ENCODE assay signal across 8 cellular contexts in genomic region chr11:66267039-66267378, GRCh38. TPM values are rescaled to one million over a fixed set of nuclear protein-coding genes. Genes with fewer than 3 reads are reported as not detected.
A peak's percentile ranks its signal among the peaks of the same experiment; 100 is the strongest.
DNase-seq lines count a peak whose midpoint lies in the region; ATAC-seq and TF ChIP-seq lines count a peak whose summit lies in the region.

No MANE protein-coding gene starts in this region.

- H3K4me3 Mint-ChIP-seq in T-helper 1 cell treated with Interleukin-12 subunit alpha and Interleukin-12 subunit beta and Interleukin-4 antibody, amounts not matched to agents 30 μg/mL and 1 μg/mL, for 36 hours: peak overlapping the region; percentile 56

- no peak for TF ChIP-seq POLR2A in body of pancreas (IDR thresholded peaks at IDR 0.05)
- no peak for TF ChIP-seq POLR2A in testis (IDR thresholded peaks at IDR 0.05)

- H3K27ac Mint-ChIP-seq in T-helper 1 cell treated with Interleukin-12 subunit alpha and Interleukin-12 subunit beta and Interleukin-4 antibody, amounts not matched to agents 30 μg/mL and 1 μg/mL, for 36 hours: peak overlapping the region; percentile 71

- H3K27me3 ChIP-seq in body of pancreas (no peaks in the 10 kb centered on the region), left lung (no peaks in the 10 kb centered on the region), testis (no peaks in the 10 kb centered on the region)

- 33 to 34% methylated on average over 12 to 13 of the region's 13 CpGs for WGBS in body of pancreas, 2 donors
- WGBS in testis, 2 donors: 9 to 11% methylated on average over 13 of the region's 13 CpGs

- H3K9me3 ChIP-seq in body of pancreas (no peaks in the 10 kb centered on the region), left lung (no peaks in the 10 kb centered on the region), testis (no peaks in the 10 kb centered on the region)

- no peak for DNase-seq in T-helper 1 cell
- DNase-seq in body of pancreas: no peak
- no peak for DNase-seq in left lung
- no peak for DNase-seq in testis
- no peak for DNase-seq in globus pallidus (ENCODE audit: low spot score)
- no peak for DNase-seq in middle frontal gyrus (ENCODE audit: extremely low spot score, low spot score)

- peaks cover 25% of the 10 kb centered on the region for H3K4me1 Mint-ChIP-seq in T-helper 1 cell treated with Interleukin-12 subunit alpha and Interleukin-12 subunit beta and Interleukin-4 antibody, amounts not matched to agents 30 μg/mL and 1 μg/mL, for 36 hours (ENCODE audit: low read depth)

- intact Hi-C loops in body of pancreas (cut with DNase I): no loop called here
- intact Hi-C loops in left lung (cut with DNase I): no loop called here
- intact Hi-C loops in testis (cut with DNase I; ENCODE audit: low total_unique reads): no loop called here

- H3K36me3 Mint-ChIP-seq in T-helper 1 cell treated with Interleukin-12 subunit alpha and Interleukin-12 subunit beta and Interleukin-4 antibody, amounts not matched to agents 30 μg/mL and 1 μg/mL, for 36 hours (ENCODE audit: low read depth): peaks cover 20% of the 10 kb centered on the region

- H3K4me1 ChIP-seq in body of pancreas: peaks cover 28% of the 10 kb centered on the region
- peaks cover 9 to 30% of the 10 kb centered on the region in 2 donors for H3K4me1 ChIP-seq in left lung
- H3K4me1 ChIP-seq in testis: peaks cover 11% of the 10 kb centered on the region

- TF ChIP-seq CTCF in body of pancreas (IDR thresholded peaks at IDR 0.05): no peak
- no peak for TF ChIP-seq CTCF in left lung (IDR thresholded peaks at IDR 0.05)
- peak in 1 of 3 experiments; percentile 20 for TF ChIP-seq CTCF in testis (IDR thresholded peaks at IDR 0.05)

- H3K36me3 ChIP-seq in body of pancreas (replicated peaks in 1 of 2; ENCODE audit: insufficient read depth in 1 of 2, low read depth in 2 of 2) (peaks cover 0 to 8% of the 10 kb centered on the region in 2 donors), left lung (peaks cover 0 to 42% of the 10 kb centered on the region in 2 donors), testis (ENCODE audit: low read depth, missing control alignments) (no peaks in the 10 kb centered on the region)

- H3K4me3 ChIP-seq in body of pancreas (peak overlapping the region in 1 of 2 donors; percentile 20), left lung (peak overlapping the region; percentile 41 to 95), testis (peak overlapping the region; percentile 67 to 79)

- H3K27ac ChIP-seq in body of pancreas: peak overlapping the region; percentile 85 to 93 (median 90)
- H3K27ac ChIP-seq in left lung: peak overlapping the region; percentile 93 to 94
- peak overlapping the region; percentile 96 to 97 for H3K27ac ChIP-seq in testis

- H3K9me3 Mint-ChIP-seq in T-helper 1 cell treated with Interleukin-12 subunit alpha and Interleukin-12 subunit beta and Interleukin-4 antibody, amounts not matched to agents 30 μg/mL and 1 μg/mL, for 36 hours: no peaks in the 10 kb centered on the region

- H3K27me3 Mint-ChIP-seq in T-helper 1 cell treated with Interleukin-12 subunit alpha and Interleukin-12 subunit beta and Interleukin-4 antibody, amounts not matched to agents 30 μg/mL and 1 μg/mL, for 36 hours (ENCODE audit: low read depth): no peaks in the 10 kb centered on the region

- ATAC-seq in body of pancreas (no peak), left lung (no peak), HG03095 (IDR thresholded peaks at IDR 0.05; ENCODE audit: unreplicated experiment) (no peak)

RNA-seq across cellular contexts. Expression of gene RAB1B, which starts 1.4 kb away (rescaled TPM):
- total RNA-seq in body of pancreas (10 to 100 TPM; 67.7 to 74.5 TPM), left lung (100 to 1,000 TPM; 141 to 154 TPM), testis (100 to 1,000 TPM in 1 of 2 donors, 10 to 100 TPM in 1; 63.2 to 107 TPM)
- 180 TPM for polyA plus RNA-seq in testis (ENCODE audit: insufficient read depth, low read depth, low replicate concordance)

RNA-seq across cellular contexts. Expression of gene KLC2, which starts 9.5 kb away (rescaled TPM):
- total RNA-seq in body of pancreas (10 to 100 TPM; 13.5 to 16.5 TPM), left lung (10 to 100 TPM; 32.8 to 34.3 TPM), testis (10 to 100 TPM; 45.9 to 53.5 TPM)
- 51.7 TPM for polyA plus RNA-seq in testis (ENCODE audit: insufficient read depth, low read depth, low replicate concordance)

RNA-seq across cellular contexts. Expression of gene CNIH2, which starts 11.0 kb away (rescaled TPM):
- total RNA-seq in body of pancreas: 1 to 10 TPM; 3.6 to 4.6 TPM
- 1 to 10 TPM in 1 of 2 donors, under 1 TPM in 1; 0.81 to 1.4 TPM for total RNA-seq in left lung
- total RNA-seq in testis: 1 to 10 TPM; 4.0 to 7.4 TPM
- polyA plus RNA-seq in testis (ENCODE audit: insufficient read depth, low read depth, low replicate concordance): 17.3 TPM

RNA-seq across cellular contexts. Expression of gene YIF1A, which starts 21.9 kb away (rescaled TPM):
- total RNA-seq in body of pancreas (10 to 100 TPM; 63.6 to 91.6 TPM), left lung (100 to 1,000 TPM in 1 of 2 donors, 10 to 100 TPM in 1; 97.1 to 118 TPM), testis (10 to 100 TPM; 60.5 to 94.1 TPM)
- polyA plus RNA-seq in testis (ENCODE audit: insufficient read depth, low read depth, low replicate concordance): 82.6 TPM

RNA-seq across cellular contexts. Expression of gene TMEM151A, which starts 24.7 kb away (rescaled TPM):
- total RNA-seq in body of pancreas: 1 to 10 TPM; 1.6 to 2.1 TPM
- under 1 TPM in 1 of 2 donors, not detected in 1; 0.21 TPM for total RNA-seq in left lung
- total RNA-seq in testis: 1 to 10 TPM; 1.4 to 1.7 TPM
- polyA plus RNA-seq in testis (ENCODE audit: insufficient read depth, low read depth, low replicate concordance): 0.90 TPM
